In genomic region chr22:46469701-46470100, GRCh38 we compare ENCODE assay signal across 23 cellular contexts.
"Had no signal": no experiment of that assay in that cellular context is flagged by ENCODE, and none has a peak within 500 bp of the region (broad histone marks: within the 10 kb centered on the region; RNA-seq: fewer than 3 reads in every experiment).

No MANE protein-coding gene starts in this region.

- H3K4me1 ChIP-seq: neural progenitor cell, testis had no signal

- H3K27me3 ChIP-seq: neural progenitor cell, testis, vagina had no signal

- ATAC-seq: activated CD8-positive, alpha-beta T cell treated with anti-CD3 and anti-CD28 coated beads, Interleukin-2, amount 10 ng/mL, durations not matched to agents 7 days and 5 days; activated naive CD4-positive, alpha-beta T cell treated with anti-CD3 and anti-CD28 coated beads, Interleukin-2, amount 50 U/mL, for 72 hours; activated T-cell treated with anti-CD3 and anti-CD28 coated beads, Interleukin-2, amount 50 U/mL, for 72 hours; heart right ventricle; left lung; natural killer cell; right cardiac atrium had no signal

- H3K36me3 ChIP-seq: heart right ventricle, left lung, lower lobe of right lung, neural progenitor cell, spleen, vagina had no signal

- H3K9me3 ChIP-seq: esophagus squamous epithelium, left lung, lower lobe of right lung, spleen, testis, vagina had no signal

- H3K4me2 ChIP-seq: neural progenitor cell had no signal

- DNase-seq: activated B cell treated with CpG ODN at 0.5 μM for 24 hours; activated CD8-positive, alpha-beta T cell treated with anti-CD3 and anti-CD28 coated beads, Interleukin-2, amount 10 ng/mL, durations not matched to agents 7 days and 5 days; activated naive CD4-positive, alpha-beta T cell; activated T-cell treated with anti-CD3 and anti-CD28 coated beads for 4 hours; activated T-cell treated with anti-CD3 and anti-CD28 coated beads, Interleukin-2, amount 50 U/mL, for 72 hours; dermis blood vessel endothelial cell; effector CD4-positive, alpha-beta T cell; esophagus squamous epithelium; foreskin melanocyte; heart right ventricle; lower lobe of right lung; mesendoderm; natural killer cell; occipital lobe; right cardiac atrium; spleen; stimulated activated naive CD4-positive, alpha-beta T cell treated with Interleukin-2 at 50 U/mL for 16 hours; testis had no signal

- H3K9ac ChIP-seq: neural progenitor cell had no signal

- H3K4me3 ChIP-seq: esophagus squamous epithelium, heart right ventricle, left lung, lower lobe of right lung, neural progenitor cell, spleen, testis, vagina had no signal

- H3K27ac ChIP-seq: epithelial cell of prostate, esophagus squamous epithelium, heart right ventricle, left lung, neural progenitor cell, spleen, testis, vagina had no signal

- H2AFZ ChIP-seq: neural progenitor cell had no signal
